ENCODE assay signal across 8 cellular contexts in the genomic region with DNA sequence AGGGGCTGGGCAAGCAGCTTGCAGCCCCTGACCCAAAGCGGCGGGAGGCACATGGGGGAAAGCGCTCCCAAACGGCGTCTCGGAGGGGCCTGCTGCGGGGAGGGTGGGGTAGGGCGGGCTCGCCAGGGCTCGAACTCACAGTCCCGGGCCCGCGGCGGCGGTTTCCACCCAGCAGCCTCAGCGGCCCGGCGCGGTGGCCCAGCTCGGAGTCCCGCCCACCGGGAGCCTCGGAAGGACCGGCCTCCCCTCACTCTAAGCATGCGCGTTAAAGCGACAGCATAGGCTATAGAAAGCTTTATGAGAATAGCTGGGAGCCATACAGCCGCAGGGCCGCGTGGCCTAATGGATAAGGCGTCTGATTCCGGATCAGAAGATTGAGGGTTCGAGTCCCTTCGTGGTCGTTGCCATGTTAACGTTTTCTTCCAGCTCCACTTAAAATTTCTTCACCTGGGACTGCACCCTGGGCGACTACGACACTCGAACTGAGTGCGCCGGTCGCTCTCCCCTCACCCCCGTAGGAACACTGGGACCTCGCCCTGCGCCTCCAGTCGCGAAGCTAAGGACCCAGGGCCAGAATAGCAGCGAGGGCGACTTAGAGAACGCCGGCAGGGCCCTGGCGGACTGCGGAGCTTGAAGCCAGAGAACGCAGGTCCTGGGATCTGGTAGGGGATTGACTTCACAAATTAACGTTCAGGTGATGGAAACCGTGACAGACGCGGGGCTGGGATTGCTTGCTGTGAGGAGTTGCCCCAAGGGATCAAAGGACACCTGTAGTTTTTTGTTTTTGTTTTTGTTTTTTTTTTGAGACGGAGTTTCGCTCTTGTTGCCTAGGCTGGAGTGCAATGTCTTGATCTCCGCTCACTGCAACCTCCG. TPM values are rescaled to one million over a fixed set of nuclear protein-coding genes. Genes with fewer than 3 reads are reported as not detected.
DNase-seq lines count a peak whose midpoint lies in the region; ATAC-seq and TF ChIP-seq lines count a peak whose summit lies in the region.

No MANE protein-coding gene starts in this region.

- no peaks in the 10 kb centered on the region for H3K9me3 ChIP-seq in liver (ENCODE audit: control insufficient read depth in 4 of 4, low read length in 3 of 4)

- TF ChIP-seq CTCF in liver (IDR thresholded peaks at IDR 0.05; ENCODE audit: low read depth, low read length, missing input control): no peak

- H3K4me1 Mint-ChIP-seq in dendritic cell treated with granulocyte-macrophage colony-stimulating factor and Interleukin-4, amounts not matched to agents 40 ng/mL and 50 ng/mL, for 4 days (ENCODE audit: low read depth): peaks cover 35% of the 10 kb centered on the region

- H3K4me3 ChIP-seq in liver (ENCODE audit: low read depth in 1 of 3, low read length in 3 of 3): peak overlapping the region; percentile 61 to 77 (median 66)

- no peaks in the 10 kb centered on the region for H3K9me3 Mint-ChIP-seq in dendritic cell treated with granulocyte-macrophage colony-stimulating factor and Interleukin-4, amounts not matched to agents 40 ng/mL and 50 ng/mL, for 4 days

- TF ChIP-seq RAD21 in liver (IDR thresholded peaks at IDR 0.05): peak in 1 of 2 donors; percentile 16

- WGBS in liver: 2% methylated on average over 62 of the region's 62 CpGs

- H3K9ac ChIP-seq in liver (ENCODE audit: low read depth in 1 of 2, low read length in 2 of 2): peak overlapping the region; percentile 59

- peak; percentile 47 to 92 (median 86) for DNase-seq in C1 segment of cervical spinal cord (lab: John Stamatoyannopoulos, UW)
- peak; percentile 86 for DNase-seq in NCI-H526 treated with DMSO at 0.1 percent for 48 hours (lab: John Stamatoyannopoulos, UW)
- DNase-seq in activated CD4-positive, alpha-beta T cell treated with anti-CD3 and anti-CD28 coated beads, Interleukin-2, amount 50 U/mL, for 1 hour: peak; percentile 97
- DNase-seq in stimulated activated CD4-positive, alpha-beta T cell treated with anti-CD3 and anti-CD28 coated beads, Interleukin-4, amount 100 ng/mL, for 1 hour: peak; percentile 95

- H3K4me1 ChIP-seq in liver (ENCODE audit: control insufficient read depth in 4 of 4, insufficient read depth in 4 of 4, low read length in 3 of 4): peaks cover 0 to 21% (median 9%) of the 10 kb centered on the region in 4 donors

- no peaks in the 10 kb centered on the region for H3K36me3 ChIP-seq in liver (ENCODE audit: control insufficient read depth in 4 of 4, insufficient read depth in 3 of 4, low read depth in 1 of 4, low read length in 3 of 4)

- ATAC-seq in GM19372 (IDR thresholded peaks at IDR 0.05; ENCODE audit: low read depth, unreplicated experiment): peak; percentile 73
- ATAC-seq in HG03520 (IDR thresholded peaks at IDR 0.05; ENCODE audit: unreplicated experiment): peak; percentile 65

- peak overlapping the region; percentile 87 for H3K27ac Mint-ChIP-seq in dendritic cell treated with granulocyte-macrophage colony-stimulating factor and Interleukin-4, amounts not matched to agents 40 ng/mL and 50 ng/mL, for 4 days

- no peaks in the 10 kb centered on the region for H3K27me3 ChIP-seq in liver (ENCODE audit: control insufficient read depth in 4 of 4, insufficient read depth in 4 of 4, low read length in 3 of 4)

- H3K4me3 Mint-ChIP-seq in dendritic cell treated with granulocyte-macrophage colony-stimulating factor and Interleukin-4, amounts not matched to agents 40 ng/mL and 50 ng/mL, for 4 days: peak overlapping the region; percentile 92

- H3K27ac ChIP-seq in liver (ENCODE audit: low read depth in 1 of 2, low read length in 2 of 2): peak overlapping the region; percentile 79 to 84

- H3K36me3 Mint-ChIP-seq in dendritic cell treated with granulocyte-macrophage colony-stimulating factor and Interleukin-4, amounts not matched to agents 40 ng/mL and 50 ng/mL, for 4 days (ENCODE audit: low read depth): peaks cover 8% of the 10 kb centered on the region

- H3K27me3 Mint-ChIP-seq in dendritic cell treated with granulocyte-macrophage colony-stimulating factor and Interleukin-4, amounts not matched to agents 40 ng/mL and 50 ng/mL, for 4 days: peaks cover 37% of the 10 kb centered on the region

- intact Hi-C loops in dendritic cell treated with granulocyte-macrophage colony-stimulating factor and Interleukin-4, amounts not matched to agents 40 ng/mL and 50 ng/mL, for 4 days (cut with micrococcal nuclease): loop anchor here (1.0 kb wide), 1 partner anchor 8 kb away; no protein-coding TSS in a partner anchor

TF ChIP-seq in liver, 16 proteins besides CTCF, POLR2A, EP300 and RAD21:
- TF ChIP-seq, protein P1, sequence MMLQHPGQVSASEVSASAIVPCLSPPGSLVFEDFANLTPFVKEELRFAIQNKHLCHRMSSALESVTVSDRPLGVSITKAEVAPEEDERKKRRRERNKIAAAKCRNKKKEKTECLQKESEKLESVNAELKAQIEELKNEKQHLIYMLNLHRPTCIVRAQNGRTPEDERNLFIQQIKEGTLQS (IDR thresholded peaks at IDR 0.05): peak; percentile 100
- TF ChIP-seq FOXA2 (IDR thresholded peaks at IDR 0.05) (no peak), GABPA (IDR thresholded peaks at IDR 0.05 in 1 of 2, conservative IDR thresholded peaks at IDR 0.05 in 1 of 2) (peak in 1 of 2 donors; percentile 41), FOXA1 (IDR thresholded peaks at IDR 0.05) (peak; percentile 25), RXRA (IDR thresholded peaks at IDR 0.05) (peak; percentile 41 to 47), YY1 (IDR thresholded peaks at IDR 0.05) (peak; percentile 36), HNF4G (IDR thresholded peaks at IDR 0.05) (peak; percentile 5), JUND (IDR thresholded peaks at IDR 0.05) (peak in 1 of 2 donors; percentile 30), EGR1 (IDR thresholded peaks at IDR 0.05; ENCODE audit: low read depth in 2 of 2) (no peak), HNF4A (conservative IDR thresholded peaks at IDR 0.05) (peak; percentile 51 to 58), TAF1 (conservative IDR thresholded peaks at IDR 0.05) (no peak), SP1 (IDR thresholded peaks at IDR 0.05) (peak; percentile 17), NR2F2 (IDR thresholded peaks at IDR 0.05) (no peak)
- TF ChIP-seq, protein P2, sequence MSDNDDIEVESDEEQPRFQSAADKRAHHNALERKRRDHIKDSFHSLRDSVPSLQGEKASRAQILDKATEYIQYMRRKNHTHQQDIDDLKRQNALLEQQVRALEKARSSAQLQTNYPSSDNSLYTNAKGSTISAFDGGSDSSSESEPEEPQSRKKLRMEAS (IDR thresholded peaks at IDR 0.05): no peak
- TF ChIP-seq, protein P3, sequence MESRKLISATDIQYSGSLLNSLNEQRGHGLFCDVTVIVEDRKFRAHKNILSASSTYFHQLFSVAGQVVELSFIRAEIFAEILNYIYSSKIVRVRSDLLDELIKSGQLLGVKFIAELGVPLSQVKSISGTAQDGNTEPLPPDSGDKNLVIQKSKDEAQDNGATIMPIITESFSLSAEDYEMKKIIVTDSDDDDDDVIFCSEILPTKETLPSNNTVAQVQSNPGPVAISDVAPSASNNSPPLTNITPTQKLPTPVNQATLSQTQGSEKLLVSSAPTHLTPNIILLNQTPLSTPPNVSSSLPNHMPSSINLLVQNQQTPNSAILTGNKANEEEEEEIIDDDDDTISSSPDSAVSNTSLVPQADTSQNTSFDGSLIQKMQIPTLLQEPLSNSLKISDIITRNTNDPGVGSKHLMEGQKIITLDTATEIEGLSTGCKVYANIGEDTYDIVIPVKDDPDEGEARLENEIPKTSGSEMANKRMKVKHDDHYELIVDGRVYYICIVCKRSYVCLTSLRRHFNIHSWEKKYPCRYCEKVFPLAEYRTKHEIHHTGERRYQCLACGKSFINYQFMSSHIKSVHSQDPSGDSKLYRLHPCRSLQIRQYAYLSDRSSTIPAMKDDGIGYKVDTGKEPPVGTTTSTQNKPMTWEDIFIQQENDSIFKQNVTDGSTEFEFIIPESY (IDR thresholded peaks at IDR 0.05): no peak
- TF ChIP-seq, protein P4, sequence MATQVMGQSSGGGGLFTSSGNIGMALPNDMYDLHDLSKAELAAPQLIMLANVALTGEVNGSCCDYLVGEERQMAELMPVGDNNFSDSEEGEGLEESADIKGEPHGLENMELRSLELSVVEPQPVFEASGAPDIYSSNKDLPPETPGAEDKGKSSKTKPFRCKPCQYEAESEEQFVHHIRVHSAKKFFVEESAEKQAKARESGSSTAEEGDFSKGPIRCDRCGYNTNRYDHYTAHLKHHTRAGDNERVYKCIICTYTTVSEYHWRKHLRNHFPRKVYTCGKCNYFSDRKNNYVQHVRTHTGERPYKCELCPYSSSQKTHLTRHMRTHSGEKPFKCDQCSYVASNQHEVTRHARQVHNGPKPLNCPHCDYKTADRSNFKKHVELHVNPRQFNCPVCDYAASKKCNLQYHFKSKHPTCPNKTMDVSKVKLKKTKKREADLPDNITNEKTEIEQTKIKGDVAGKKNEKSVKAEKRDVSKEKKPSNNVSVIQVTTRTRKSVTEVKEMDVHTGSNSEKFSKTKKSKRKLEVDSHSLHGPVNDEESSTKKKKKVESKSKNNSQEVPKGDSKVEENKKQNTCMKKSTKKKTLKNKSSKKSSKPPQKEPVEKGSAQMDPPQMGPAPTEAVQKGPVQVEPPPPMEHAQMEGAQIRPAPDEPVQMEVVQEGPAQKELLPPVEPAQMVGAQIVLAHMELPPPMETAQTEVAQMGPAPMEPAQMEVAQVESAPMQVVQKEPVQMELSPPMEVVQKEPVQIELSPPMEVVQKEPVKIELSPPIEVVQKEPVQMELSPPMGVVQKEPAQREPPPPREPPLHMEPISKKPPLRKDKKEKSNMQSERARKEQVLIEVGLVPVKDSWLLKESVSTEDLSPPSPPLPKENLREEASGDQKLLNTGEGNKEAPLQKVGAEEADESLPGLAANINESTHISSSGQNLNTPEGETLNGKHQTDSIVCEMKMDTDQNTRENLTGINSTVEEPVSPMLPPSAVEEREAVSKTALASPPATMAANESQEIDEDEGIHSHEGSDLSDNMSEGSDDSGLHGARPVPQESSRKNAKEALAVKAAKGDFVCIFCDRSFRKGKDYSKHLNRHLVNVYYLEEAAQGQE (IDR thresholded peaks at IDR 0.05): no peak
TF ChIP-seq in liver: peak in this region for 9.

RNA-seq across cellular contexts. Expression of a gene that starts 15.8 kb away (rescaled TPM):
- total RNA-seq in liver: 1 to 10 TPM; 1.9 to 4.5 TPM
- 1 to 10 TPM in 1 of 2 donors, under 1 TPM in 1; 0.56 to 1.6 TPM for polyA plus RNA-seq in liver

RNA-seq across cellular contexts. Expression of a gene that starts 37.4 kb away (rescaled TPM):
- not detected for total RNA-seq in liver
- polyA plus RNA-seq in liver: not detected

RNA-seq across cellular contexts. Expression of a gene that starts 38.2 kb away (rescaled TPM):
- total RNA-seq in liver: 1 to 10 TPM; 4.1 to 6.9 TPM
- 1 to 10 TPM; 2.0 to 5.9 TPM for polyA plus RNA-seq in liver

RNA-seq across cellular contexts. Expression of a gene that starts 51.5 kb away (rescaled TPM):
- total RNA-seq in liver: not detected
- not detected for polyA plus RNA-seq in liver

Comparison
In these comparisons a context has a peak if more than half of its experiments do, and no peak if none do; other contexts are left out.
1. Peak in every context shown above with its lines: DNase-seq, ATAC-seq, H3K4me3 ChIP-seq and H3K27ac ChIP-seq.